ENCODE assay signal across 18 cellular contexts in genomic region chr7:28581351-28581750, GRCh38.
DNase-seq lines count a peak whose midpoint lies in the region; ATAC-seq and TF ChIP-seq lines count a peak whose summit lies in the region.
"Had no signal": no experiment of that assay in that cellular context is flagged by ENCODE, and none has a peak within 500 bp of the region (broad histone marks: within the 10 kb centered on the region; RNA-seq: fewer than 3 reads in every experiment).

No MANE protein-coding gene starts in this region.

- DNase-seq in NCI-H1105 treated with DMSO at 0.1 percent for 48 hours (lab: John Stamatoyannopoulos, UW) (peak; percentile 17), NCI-H1105 (lab: John Stamatoyannopoulos, UW) (no peak), HK-2 (ENCODE audit: unreplicated experiment) (peak; percentile 65), left lung (no peak), NCI-H510A treated with DMSO at 0.1 percent for 48 hours (lab: John Stamatoyannopoulos, UW) (no peak), HuH-7.5 (ENCODE audit: low spot score) (no peak)
- DNase-seq in activated CD8-positive, alpha-beta T cell treated with anti-CD3 and anti-CD28 coated beads for 36 hours: no peak
- DNase-seq: BE2C; Caco-2; CD4-positive, alpha-beta T cell; NCI-H1436; NCI-H1930; NCI-H774; SHP77 had no signal

- H3K9me3 ChIP-seq in left lung: no peaks in the 10 kb centered on the region
- H3K9me3 ChIP-seq: BE2C, Caco-2 had no signal

- no peak for TF ChIP-seq CTCF in activated CD8-positive, alpha-beta T cell treated with anti-CD3 and anti-CD28 coated beads for 36 hours (IDR thresholded peaks at IDR 0.05)
- TF ChIP-seq CTCF in left lung (IDR thresholded peaks at IDR 0.05): no peak

- no peaks in the 10 kb centered on the region for H3K36me3 ChIP-seq in left lung
- H3K36me3 ChIP-seq: BE2C had no signal

- H3K4me1 Mint-ChIP-seq in activated CD8-positive, alpha-beta T cell treated with anti-CD3 and anti-CD28 coated beads for 36 hours (ENCODE audit: low read depth): no peaks in the 10 kb centered on the region

- H3K4me3 ChIP-seq in left lung: no peak overlapping the region

- POLR2A ChIA-PET in activated CD8-positive, alpha-beta T cell treated with anti-CD3 and anti-CD28 coated beads for 36 hours (lab: Charles Lee): no interaction called here

- peak; percentile 37 for ATAC-seq in activated CD8-positive, alpha-beta T cell treated with anti-CD3 and anti-CD28 coated beads for 36 hours
- ATAC-seq in left lung (peak; percentile 33), GM19328 (IDR thresholded peaks at IDR 0.05; ENCODE audit: unreplicated experiment) (no peak)
- ATAC-seq: HepG2 had no signal

- H3K4me1 ChIP-seq in left lung: no peaks in the 10 kb centered on the region

- H3K9me3 Mint-ChIP-seq in activated CD8-positive, alpha-beta T cell treated with anti-CD3 and anti-CD28 coated beads for 36 hours: no peaks in the 10 kb centered on the region
- H3K9me3 Mint-ChIP-seq: CD4-positive, alpha-beta T cell had no signal

- no peaks in the 10 kb centered on the region for H3K36me3 Mint-ChIP-seq in activated CD8-positive, alpha-beta T cell treated with anti-CD3 and anti-CD28 coated beads for 36 hours (ENCODE audit: low read depth)

- no peak overlapping the region for H3K4me3 Mint-ChIP-seq in activated CD8-positive, alpha-beta T cell treated with anti-CD3 and anti-CD28 coated beads for 36 hours
- H3K4me3 Mint-ChIP-seq: CD4-positive, alpha-beta T cell had no signal

- H3K27ac Mint-ChIP-seq in activated CD8-positive, alpha-beta T cell treated with anti-CD3 and anti-CD28 coated beads for 36 hours: no peak overlapping the region
- H3K27ac Mint-ChIP-seq: CD4-positive, alpha-beta T cell had no signal

- intact Hi-C loops in activated CD8-positive, alpha-beta T cell treated with anti-CD3 and anti-CD28 coated beads for 36 hours (cut with micrococcal nuclease): no loop called here
- intact Hi-C loops in left lung (cut with DNase I): no loop called here

- H3K27me3 ChIP-seq in left lung: no peaks in the 10 kb centered on the region
- H3K27me3 ChIP-seq: BE2C had no signal

- peaks cover 2% of the 10 kb centered on the region for H3K27me3 Mint-ChIP-seq in activated CD8-positive, alpha-beta T cell treated with anti-CD3 and anti-CD28 coated beads for 36 hours

- CTCF ChIA-PET in activated CD8-positive, alpha-beta T cell treated with anti-CD3 and anti-CD28 coated beads for 36 hours (lab: Charles Lee): no interaction called here

- no peak overlapping the region for H3K27ac ChIP-seq in left lung
- H3K27ac ChIP-seq: 22Rv1, KMS-11 had no signal

Comparison
In these comparisons a context has a peak if more than half of its experiments do, and no peak if none do; other contexts are left out.
1. DNase-seq: peak in NCI-H1105 treated with DMSO at 0.1 percent for 48 hours (single experiment) and HK-2 (single experiment); none in NCI-H1105 (single experiment), activated CD8-positive, alpha-beta T cell treated with anti-CD3 and anti-CD28 coated beads for 36 hours (single experiment), left lung (0 of 2), NCI-H510A treated with DMSO at 0.1 percent for 48 hours (single experiment) and HuH-7.5 (single experiment).